Comparison of ENCODE assay signal across 8 cellular contexts in genomic region chr5:142866563-142867275, GRCh38.
DNase-seq lines count a peak whose midpoint lies in the region; ATAC-seq and TF ChIP-seq lines count a peak whose summit lies in the region.

No MANE protein-coding gene starts in this region.

- TF ChIP-seq POLR2A in adrenal gland (IDR thresholded peaks at IDR 0.05) = no peak

- H3K36me3 ChIP-seq in DND-41 (ENCODE audit: insufficient read depth, low read length) = no peaks in the 10 kb centered on the region
- H3K36me3 ChIP-seq in adrenal gland (replicated peaks in 1 of 2) = no peaks in the 10 kb centered on the region
- no peaks in the 10 kb centered on the region for H3K36me3 ChIP-seq in hepatocyte (replicated peaks; ENCODE audit: insufficient read depth, low read depth)

- TF ChIP-seq CTCF in DND-41 (IDR thresholded peaks at IDR 0.05; ENCODE audit: borderline replicate concordance, extremely low read depth, low read length, poor library complexity, severe bottlenecking) (peak; percentile 86), adrenal gland (IDR thresholded peaks at IDR 0.05) (peak; percentile 47 to 87 (median 72)), hepatocyte (IDR thresholded peaks at IDR 0.05; ENCODE audit: poor library complexity) (peak; percentile 82)

- H3K4me1 ChIP-seq in DND-41 (ENCODE audit: insufficient read depth, low read length) (peaks cover 14% of the 10 kb centered on the region), adrenal gland (replicated peaks in 1 of 2) (peaks cover 0 to 23% of the 10 kb centered on the region in 2 donors), hepatocyte (ENCODE audit: insufficient read depth) (peaks cover 38% of the 10 kb centered on the region)

- H3K9me3 ChIP-seq in DND-41 (ENCODE audit: insufficient read depth, low read length, severe bottlenecking) (no peaks in the 10 kb centered on the region), adrenal gland (replicated peaks in 1 of 3) (no peaks in the 10 kb centered on the region), hepatocyte (ENCODE audit: low read depth) (no peaks in the 10 kb centered on the region)

- no peak overlapping the region for H3K4me3 ChIP-seq in DND-41 (ENCODE audit: low read depth in 1 of 2, low read length in 2 of 2)
- H3K4me3 ChIP-seq in adrenal gland = no peak overlapping the region
- no peak overlapping the region for H3K4me3 ChIP-seq in hepatocyte

- ATAC-seq in DND-41 (ENCODE audit: insufficient read depth, low read depth) (peak; percentile 84), GM19468 (IDR thresholded peaks at IDR 0.05; ENCODE audit: extremely low read depth, unreplicated experiment) (peak; percentile 58), HG03457 (IDR thresholded peaks at IDR 0.05; ENCODE audit: unreplicated experiment) (no peak)

- H3K27ac ChIP-seq in DND-41 (ENCODE audit: low read length) = peak overlapping the region; percentile 49
- peak overlapping the region in 1 of 5 donors; percentile 40 for H3K27ac ChIP-seq in adrenal gland
- peak overlapping the region; percentile 45 for H3K27ac ChIP-seq in hepatocyte

- 49 to 59% (median 53%) methylated on average over 10 of the region's 10 CpGs for WGBS in adrenal gland, 4 donors
- 38% methylated on average over 10 of the region's 10 CpGs for WGBS in hepatocyte (ENCODE audit: low lambda C conversion rate, missing lambda C conversion rate)

- H4K20me1 ChIP-seq in DND-41 (ENCODE audit: insufficient read depth, low read length) (peaks cover 20% of the 10 kb centered on the region; the same call in 1 of the 2 replicates), hepatocyte (ENCODE audit: insufficient read depth, poor library complexity, severe bottlenecking) (no peaks in the 10 kb centered on the region)

- H3K4me2 ChIP-seq in DND-41 (ENCODE audit: insufficient read depth, low read length) = no peak overlapping the region; the same call in 1 of the 2 replicates
- peak overlapping the region; percentile 53 for H3K4me2 ChIP-seq in hepatocyte

- H3K9ac ChIP-seq in DND-41 (ENCODE audit: low read depth, low read length) = no peak overlapping the region

- H3K27me3 ChIP-seq in DND-41 (ENCODE audit: insufficient read depth, low read length, poor library complexity) = no peaks in the 10 kb centered on the region
- no peaks in the 10 kb centered on the region for H3K27me3 ChIP-seq in adrenal gland
- H3K27me3 ChIP-seq in hepatocyte = no peaks in the 10 kb centered on the region

- intact Hi-C loops in adrenal gland (cut with DNase I) = no loop called here

- no peak overlapping the region for H2AFZ ChIP-seq in DND-41 (ENCODE audit: low read depth, low read length)
- H2AFZ ChIP-seq in hepatocyte = no peak overlapping the region

- peaks cover 21% of the 10 kb centered on the region for H3K79me2 ChIP-seq in DND-41 (ENCODE audit: insufficient read depth, low read length)
- H3K79me2 ChIP-seq in hepatocyte = peaks cover 57% of the 10 kb centered on the region

- H3K9me2 ChIP-seq in hepatocyte (replicated peaks; ENCODE audit: insufficient read depth) = no peaks in the 10 kb centered on the region

- DNase-seq in DND-41 (peak; percentile 59), HT-29 (ENCODE audit: low spot score) (peak; percentile 87), RPMI7951 (ENCODE audit: low read depth) (peak; percentile 64), adrenal gland (peak in 6 of 7 donors; percentile 23 to 70 (median 43)), hepatocyte (ENCODE audit: low spot score) (peak; percentile 86)
- DNase-seq in stimulated activated CD4-positive, alpha-beta T cell treated with anti-CD3 and anti-CD28 coated beads, Interleukin-12 subunit alpha, Interleukin-12 subunit beta, amount 100 ng/mL, for 24 hours (ENCODE audit: low read depth in 2 of 2) = peak; percentile 6

Comparison
In these comparisons a context has a peak if more than half of its experiments do, and no peak if none do; other contexts are left out.
1. DNase-seq: peak in every context shown above with its lines; median percentile 87 in HT-29; 86 in hepatocyte; 64 in RPMI7951; 59 in DND-41; 43 in adrenal gland; 6 in stimulated activated CD4-positive, alpha-beta T cell treated with anti-CD3 and anti-CD28 coated beads, Interleukin-12 subunit alpha, Interleukin-12 subunit beta, amount 100 ng/mL, for 24 hours.